11 cellular contexts compared by ENCODE assay signal in genomic region chr4:16819652-16820051, GRCh38.
"Had no signal": no experiment of that assay in that cellular context is flagged by ENCODE, and none has a peak within 500 bp of the region (broad histone marks: within the 10 kb centered on the region; RNA-seq: fewer than 3 reads in every experiment).

No MANE protein-coding gene starts in this region.

- H3K27ac ChIP-seq: foreskin keratinocyte, sigmoid colon, stomach, thoracic aorta had no signal

- H3K27me3 ChIP-seq: foreskin keratinocyte, sigmoid colon, stomach had no signal

- DNase-seq: activated CD4-positive, alpha-beta memory T cell treated with anti-CD3 and anti-CD28 coated beads, Interleukin-2, amount 10 ng/mL, durations not matched to agents 7 days and 5 days; activated effector memory CD4-positive, alpha-beta T cell treated with Interleukin-2 at 50 U/mL for 16 hours; activated T-cell treated with anti-CD3 and anti-CD28 coated beads, Interleukin-2, amount 50 U/mL, for 4 hours; caudate nucleus; effector CD4-positive, alpha-beta T cell; nucleus accumbens; sigmoid colon; stimulated activated CD4-positive, alpha-beta T cell treated with anti-CD3 and anti-CD28 coated beads, Interleukin-1b, Interleukin-23, amount 100 ng/mL, for 48 hours; stomach had no signal

- H3K4me3 ChIP-seq: sigmoid colon, stomach, thoracic aorta had no signal

- ATAC-seq: activated T-cell treated with anti-CD3 and anti-CD28 coated beads, Interleukin-2, amount 50 U/mL, for 4 hours; foreskin keratinocyte had no signal

- H3K9me3 ChIP-seq: sigmoid colon, stomach, thoracic aorta had no signal

- H3K36me3 ChIP-seq: sigmoid colon, stomach, thoracic aorta had no signal

- H3K4me1 ChIP-seq: foreskin keratinocyte, sigmoid colon, stomach had no signal
